In genomic region chr10:113882240-113882639, GRCh38 we compare ENCODE assay signal across 29 cellular contexts.
"Had no signal": no experiment of that assay in that cellular context is flagged by ENCODE, and none has a peak within 500 bp of the region (broad histone marks: within the 10 kb centered on the region; RNA-seq: fewer than 3 reads in every experiment).

No MANE protein-coding gene starts in this region.

- H3K4me3 ChIP-seq: coronary artery, gastrocnemius medialis, heart left ventricle, lung, neural progenitor cell, prostate gland, right atrium auricular region, smooth muscle cell, stomach, testis, tibial artery had no signal

- H3K27me3 Mint-ChIP-seq: memory B cell, type B pancreatic cell had no signal

- H3K9me3 ChIP-seq: gastrocnemius medialis, prostate gland, right atrium auricular region, stomach, testis, tibial artery had no signal

- H3K9me3 Mint-ChIP-seq: memory B cell, type B pancreatic cell had no signal

- H3K9ac ChIP-seq: neural progenitor cell, parathyroid adenoma had no signal

- H3K27ac Mint-ChIP-seq: nephron, type B pancreatic cell had no signal

- H3K27me3 ChIP-seq: gastrocnemius medialis, heart left ventricle, neural progenitor cell, right atrium auricular region, stomach, testis, tibial artery had no signal

- H3K4me1 Mint-ChIP-seq: nephron, neural progenitor cell had no signal

- H3K27ac ChIP-seq: coronary artery, epithelial cell of prostate, gastrocnemius medialis, heart left ventricle, neural progenitor cell, parathyroid adenoma, prostate gland, right atrium auricular region, stomach, testis, tibial artery had no signal

- H3K4me1 ChIP-seq: gastrocnemius medialis, neural progenitor cell, parathyroid adenoma, prostate gland, right atrium auricular region, stomach, tibial artery had no signal

- DNase-seq: dermis blood vessel endothelial cell; effector memory CD4-positive, alpha-beta T cell; foreskin fibroblast; gastrocnemius medialis; heart left ventricle; hippocampal formation; kidney; stimulated activated CD4-positive, alpha-beta T cell treated with anti-CD3 and anti-CD28 coated beads, Interleukin-12 subunit alpha, Interleukin-12 subunit beta, amount 100 ng/mL, for 4 hours; stimulated activated CD4-positive, alpha-beta T cell treated with anti-CD3 and anti-CD28 coated beads, Interleukin-1b, Interleukin-23, amount 100 ng/mL, for 48 hours; stimulated activated CD4-positive, alpha-beta T cell treated with anti-CD3 and anti-CD28 coated beads, Interleukin-4, amount 100 ng/mL, for 1 hour; stimulated activated CD8-positive, alpha-beta memory T cell treated with anti-CD3 and anti-CD28 coated beads, Interleukin-4, amount 100 ng/mL, for 48 hours; stimulated activated naive CD4-positive, alpha-beta T cell treated with Interleukin-2 at 50 U/mL for 16 hours; stomach; testis; tibial artery had no signal

- ATAC-seq: esophagus mucosa, gastrocnemius medialis, heart left ventricle, left lobe of liver, sciatic nerve had no signal

- H3K36me3 ChIP-seq: prostate gland had no signal

- H3K4me2 ChIP-seq: neural progenitor cell, smooth muscle cell had no signal

- H3K4me3 Mint-ChIP-seq: memory B cell, nephron, neural progenitor cell, type B pancreatic cell had no signal
